Comparison of ENCODE assay signal across 20 cellular contexts in genomic region chr5:43802119-43802518, GRCh38.
DNase-seq lines count a peak whose midpoint lies in the region; ATAC-seq and TF ChIP-seq lines count a peak whose summit lies in the region.
"Had no signal": no experiment of that assay in that cellular context is flagged by ENCODE, and none has a peak within 500 bp of the region (broad histone marks: within the 10 kb centered on the region; RNA-seq: fewer than 3 reads in every experiment).

No MANE protein-coding gene starts in this region.

- DNase-seq in GM03348 (ENCODE audit: low spot score) (peak; percentile 48), SK-MEL-5 (ENCODE audit: low read depth, low spot score) (peak; percentile 56), fibroblast of gingiva (ENCODE audit: low read depth) (peak; percentile 92), osteoblast (ENCODE audit: insufficient read length, low spot score, missing footprints) (peak; percentile 48), NCI-H446 treated with DMSO at 0.1 percent for 48 hours (lab: John Stamatoyannopoulos, UW) (no peak), Caco-2 (no peak), NCI-H524 treated with DMSO at 0.1 percent for 48 hours (lab: John Stamatoyannopoulos, UW) (no peak)
- DNase-seq: activated CD4-positive, CD25-positive, alpha-beta regulatory T cell treated with anti-CD3 and anti-CD28 coated beads, Interleukin-2, amount 50 U/mL, for 72 hours; activated CD8-positive, alpha-beta memory T cell treated with anti-CD3 and anti-CD28 coated beads, Interleukin-2, amount 10 ng/mL, durations not matched to agents 7 days and 5 days; activated effector memory CD4-positive, alpha-beta T cell treated with anti-CD3 and anti-CD28 coated beads, Interleukin-2, amount 50 U/mL, for 16 hours; erythroblast; MV-4-11; naive thymus-derived CD4-positive, alpha-beta T cell; NCI-H2107; Peyer's patch; stimulated activated CD4-positive, alpha-beta T cell treated with anti-CD3 and anti-CD28 coated beads, Interleukin-15, amount 100 ng/mL, for 24 hours; T-cell had no signal

- no peak for TF ChIP-seq CTCF in osteoblast (IDR thresholded peaks at IDR 0.05; ENCODE audit: extremely low read depth, low read depth, low read length)
- no peak for TF ChIP-seq CTCF in Caco-2 (IDR thresholded peaks at IDR 0.05; ENCODE audit: insufficient read depth in 1 of 2, low read depth in 1 of 2, low read length in 1 of 2, severe bottlenecking in 1 of 2, unreplicated experiment in 1 of 2)

- H3K9me3 ChIP-seq in osteoblast (ENCODE audit: low read depth, low read length): no peaks in the 10 kb centered on the region
- no peaks in the 10 kb centered on the region for H3K9me3 ChIP-seq in Caco-2
- H3K9me3 ChIP-seq: BLaER1, Peyer's patch had no signal

- no TSS peak for BruUV-seq in Caco-2 (replicated peaks; lab: Mats Ljungman, UMichigan)

- H3K4me1 ChIP-seq in osteoblast (ENCODE audit: insufficient read depth, low read length): peaks cover 6% of the 10 kb centered on the region
- H3K4me1 ChIP-seq in Caco-2: no peaks in the 10 kb centered on the region
- H3K4me1 ChIP-seq: BLaER1, Peyer's patch had no signal

- H3K27me3 Mint-ChIP-seq in Caco-2 (ENCODE audit: insufficient read depth, unreplicated experiment): peaks cover 11% of the 10 kb centered on the region
- H3K27me3 Mint-ChIP-seq: activated CD8-positive, alpha-beta memory T cell treated with anti-CD3 and anti-CD28 coated beads, Interleukin-2, amount 10 ng/mL, durations not matched to agents 7 days and 5 days; dendritic cell treated with granulocyte-macrophage colony-stimulating factor and Interleukin-4, amounts not matched to agents 40 ng/mL and 50 ng/mL, for 4 days; naive thymus-derived CD4-positive, alpha-beta T cell; T-cell had no signal

- in situ Hi-C loops in SK-MEL-5 (cut with HindIII; ENCODE audit: low pct_unique_long_range_greater_than_20kb, low sequenced_read_pairs): no loop called here

- H3K27ac ChIP-seq in osteoblast (ENCODE audit: low read depth, low read length): peak overlapping the region; percentile 59
- H3K27ac ChIP-seq: BLaER1, Peyer's patch had no signal

- peak overlapping the region; percentile 1 for H3K4me2 ChIP-seq in osteoblast (ENCODE audit: insufficient read depth, low read length)
- H3K4me2 ChIP-seq: BLaER1 had no signal

- no peak for ATAC-seq in HG03139 (IDR thresholded peaks at IDR 0.05; ENCODE audit: unreplicated experiment)
- ATAC-seq: activated CD8-positive, alpha-beta memory T cell treated with anti-CD3 and anti-CD28 coated beads, Interleukin-2, amount 10 ng/mL, durations not matched to agents 7 days and 5 days; naive thymus-derived CD4-positive, alpha-beta T cell; T-cell had no signal

- POLR2A ChIA-PET in Caco-2 (lab: Charles Lee): no interaction called here

- H3K79me2 ChIP-seq in osteoblast (ENCODE audit: insufficient read depth, low read length): no peaks in the 10 kb centered on the region

- H3K4me3 ChIP-seq in osteoblast (ENCODE audit: insufficient read depth, low read length): no peak overlapping the region
- no peak overlapping the region for H3K4me3 ChIP-seq in Caco-2 (ENCODE audit: low read depth, low read length)
- H3K4me3 ChIP-seq: BLaER1, Peyer's patch had no signal

- H3K36me3 Mint-ChIP-seq in Caco-2 (ENCODE audit: insufficient read depth, unreplicated experiment): no peaks in the 10 kb centered on the region
- H3K36me3 Mint-ChIP-seq: activated CD8-positive, alpha-beta memory T cell treated with anti-CD3 and anti-CD28 coated beads, Interleukin-2, amount 10 ng/mL, durations not matched to agents 7 days and 5 days; naive thymus-derived CD4-positive, alpha-beta T cell; T-cell had no signal

- H3K27ac Mint-ChIP-seq in Caco-2 (ENCODE audit: unreplicated experiment): no peak overlapping the region
- H3K27ac Mint-ChIP-seq: activated CD8-positive, alpha-beta memory T cell treated with anti-CD3 and anti-CD28 coated beads, Interleukin-2, amount 10 ng/mL, durations not matched to agents 7 days and 5 days; dendritic cell treated with granulocyte-macrophage colony-stimulating factor and Interleukin-4, amounts not matched to agents 40 ng/mL and 50 ng/mL, for 4 days; naive thymus-derived CD4-positive, alpha-beta T cell; T-cell had no signal

- CTCF ChIA-PET in Caco-2 (lab: Charles Lee): no interaction called here

- no peaks in the 10 kb centered on the region for H3K9me3 Mint-ChIP-seq in Caco-2 (ENCODE audit: unreplicated experiment)
- H3K9me3 Mint-ChIP-seq: dendritic cell treated with granulocyte-macrophage colony-stimulating factor and Interleukin-4, amounts not matched to agents 40 ng/mL and 50 ng/mL, for 4 days had no signal

- intact Hi-C loops in Caco-2 (cut with micrococcal nuclease; ENCODE audit: unreplicated experiment): no loop called here

- no peaks in the 10 kb centered on the region for H3K4me1 Mint-ChIP-seq in Caco-2 (ENCODE audit: low read depth, unreplicated experiment)
- H3K4me1 Mint-ChIP-seq: activated CD8-positive, alpha-beta memory T cell treated with anti-CD3 and anti-CD28 coated beads, Interleukin-2, amount 10 ng/mL, durations not matched to agents 7 days and 5 days; naive thymus-derived CD4-positive, alpha-beta T cell; T-cell had no signal

- no peaks in the 10 kb centered on the region for H4K20me1 ChIP-seq in osteoblast (ENCODE audit: insufficient read depth, low read length)
- H4K20me1 ChIP-seq: BLaER1 had no signal

- peak overlapping the region; percentile 27 for H2AFZ ChIP-seq in osteoblast (ENCODE audit: low read length)

- no peak overlapping the region for H3K4me3 Mint-ChIP-seq in Caco-2 (ENCODE audit: unreplicated experiment)
- H3K4me3 Mint-ChIP-seq: activated CD8-positive, alpha-beta memory T cell treated with anti-CD3 and anti-CD28 coated beads, Interleukin-2, amount 10 ng/mL, durations not matched to agents 7 days and 5 days; dendritic cell treated with granulocyte-macrophage colony-stimulating factor and Interleukin-4, amounts not matched to agents 40 ng/mL and 50 ng/mL, for 4 days; naive thymus-derived CD4-positive, alpha-beta T cell; T-cell had no signal

- no peaks in the 10 kb centered on the region for H3K27me3 ChIP-seq in osteoblast (ENCODE audit: insufficient read depth, low read length)
- H3K27me3 ChIP-seq in Caco-2 (replicated peaks; ENCODE audit: control insufficient read depth, insufficient read depth, low read length): no peaks in the 10 kb centered on the region
- H3K27me3 ChIP-seq: BLaER1, Peyer's patch had no signal

- H3K36me3 ChIP-seq in osteoblast (ENCODE audit: insufficient read depth, low read length): no peaks in the 10 kb centered on the region
- H3K36me3 ChIP-seq in Caco-2 (ENCODE audit: control insufficient read depth, insufficient read depth, low read length): no peaks in the 10 kb centered on the region
- H3K36me3 ChIP-seq: BLaER1, Peyer's patch had no signal

Comparison
In these comparisons a context has a peak if more than half of its experiments do, and no peak if none do; other contexts are left out.
1. DNase-seq: peak in GM03348 (single experiment), SK-MEL-5 (single experiment), fibroblast of gingiva (single experiment) and osteoblast (single experiment); none in NCI-H446 treated with DMSO at 0.1 percent for 48 hours (single experiment), Caco-2 (0 of 2) and NCI-H524 treated with DMSO at 0.1 percent for 48 hours (single experiment).